In the genomic region with DNA sequence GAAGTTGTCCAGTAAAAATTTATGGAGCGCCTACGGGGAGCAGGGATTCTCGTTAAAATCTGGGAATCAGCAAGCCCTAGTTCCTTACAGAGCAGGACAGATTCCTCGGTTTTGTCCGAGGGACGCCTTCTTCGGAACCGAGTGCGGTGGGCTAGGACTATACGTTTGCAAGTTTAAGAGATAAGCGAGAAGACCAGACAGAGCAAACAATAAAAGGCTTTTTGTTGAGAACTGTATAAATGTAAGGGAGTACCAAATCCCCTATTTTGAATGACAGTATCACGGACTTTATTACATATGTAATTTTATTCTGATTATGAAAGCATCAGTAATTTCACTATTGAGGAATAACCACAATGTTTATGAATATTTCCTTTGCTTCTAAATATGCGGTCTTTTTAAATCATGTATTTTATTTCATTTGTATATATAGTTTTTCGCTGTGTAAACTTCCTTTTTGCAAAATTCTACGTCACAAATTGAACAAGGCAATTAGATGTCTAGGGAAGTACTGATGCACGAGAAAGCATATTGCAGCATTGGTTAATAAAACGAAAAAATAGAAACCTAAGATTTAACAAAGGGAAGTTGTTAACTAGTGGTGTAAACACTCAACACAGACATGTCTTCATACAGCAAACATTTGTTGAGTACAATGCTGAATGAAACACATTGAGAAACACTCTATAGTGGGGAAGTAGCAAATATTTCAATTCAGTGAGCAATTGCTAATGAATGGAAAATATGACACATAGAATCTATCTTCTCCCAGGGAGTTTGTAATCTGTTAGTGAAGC, we compare ENCODE assay signal across 8 cellular contexts. TPM values are rescaled to one million over a fixed set of nuclear protein-coding genes. Genes with fewer than 3 reads are reported as not detected.
DNase-seq lines count a peak whose midpoint lies in the region; ATAC-seq, FAIRE-seq and TF ChIP-seq lines count a peak whose summit lies in the region.

No MANE protein-coding gene starts in this region.

- H3K9me3 Mint-ChIP-seq in nephron progenitor cell = no peaks in the 10 kb centered on the region

- CTCF ChIA-PET in endothelial cell of umbilical vein (lab: Charles Lee) = interaction anchor here (0.6 to 3.5 kb wide), 19 partner anchors 9 to 1528 kb away, joined by 3 to 29 read pairs (median 4); a partner anchor contains a TSS

- H3K4me3 ChIP-seq in heart right ventricle (peak overlapping the region; percentile 63 to 99 (median 86)), RWPE2 (ENCODE audit: severe bottlenecking) (peak overlapping the region; percentile 98), endothelial cell of umbilical vein (replicated peaks in 1 of 3; ENCODE audit: insufficient read depth in 1 of 3, low read depth in 1 of 3, low read length in 3 of 3) (peak overlapping the region; percentile 58 to 85 (median 75))

- peak overlapping the region; percentile 90 for H3K9ac ChIP-seq in endothelial cell of umbilical vein (replicated peaks; ENCODE audit: extremely low read depth, insufficient read depth, low read length)

- peaks cover 9% of the 10 kb centered on the region for H4K20me1 ChIP-seq in endothelial cell of umbilical vein (replicated peaks; ENCODE audit: control insufficient read depth, extremely low read depth, insufficient read depth, low read length)

- POLR2A ChIA-PET in endothelial cell of umbilical vein (lab: Charles Lee) = interaction anchor here (0.6 to 1.3 kb wide), 4 partner anchors 47 to 201 kb away, joined by 3 to 15 read pairs (median 3); no protein-coding TSS in a partner anchor

- H3K4me1 Mint-ChIP-seq in nephron progenitor cell = peaks cover 37% of the 10 kb centered on the region

- peaks cover 31% of the 10 kb centered on the region for H3K79me2 ChIP-seq in endothelial cell of umbilical vein (ENCODE audit: control insufficient read depth, insufficient read depth, low read length)

- intact Hi-C loops in heart right ventricle (cut with DNase I) = loop anchor here in 7 of 10 donors (1.0 to 10.0 kb wide), 14 partner anchors 46 to 309 kb away; a partner anchor contains a TSS
- intact Hi-C loops in cardiac septum (cut with DNase I) = loop anchor here (1.0 to 2.0 kb wide), 3 partner anchors 45 to 131 kb away; no protein-coding TSS in a partner anchor
- intact Hi-C loops in endothelial cell of umbilical vein (cut with micrococcal nuclease) = loop anchor here (1.0 to 5.0 kb wide), 12 partner anchors 28 to 789 kb away; no protein-coding TSS in a partner anchor

- TF ChIP-seq CTCF in heart right ventricle (IDR thresholded peaks at IDR 0.05) = no peak
- no peak for TF ChIP-seq CTCF in RWPE2 (IDR thresholded peaks at IDR 0.05; ENCODE audit: poor library complexity, severe bottlenecking)
- TF ChIP-seq CTCF in endothelial cell of umbilical vein (IDR thresholded peaks at IDR 0.05; ENCODE audit: extremely low read depth in 1 of 2, insufficient read depth in 1 of 2, low read depth in 1 of 2, low read length in 2 of 2) = no peak
- no peak for TF ChIP-seq CTCF in nephron progenitor cell (IDR thresholded peaks at IDR 0.05)

- TF ChIP-seq POLR2A in endothelial cell of umbilical vein (IDR thresholded peaks at IDR 0.05; ENCODE audit: low read depth, low read length) = no peak

- FAIRE-seq in endothelial cell of umbilical vein (lab: Jason Lieb, UNC) = no peak

- dilution Hi-C loops in endothelial cell of umbilical vein (cut with MboI; ENCODE audit: extremely low pct_ligation_motif_present, low sequenced_read_pairs) = no loop called here

- H3K36me3 ChIP-seq in heart right ventricle (peaks cover 0 to 4% (median 0%) of the 10 kb centered on the region in 9 donors), RWPE2 (ENCODE audit: low read depth) (peaks cover 5% of the 10 kb centered on the region; the same call in 1 of the 2 replicates), endothelial cell of umbilical vein (ENCODE audit: control insufficient read depth in 2 of 2, extremely low read depth in 1 of 2, insufficient read depth in 2 of 2, low read length in 2 of 2) (no peaks in the 10 kb centered on the region)

- peak overlapping the region; percentile 96 for H3K27ac Mint-ChIP-seq in nephron progenitor cell

- H2AFZ ChIP-seq in endothelial cell of umbilical vein (ENCODE audit: low read depth, low read length) = peak overlapping the region; percentile 90

- peak overlapping the region; percentile 88 for H3K4me3 Mint-ChIP-seq in nephron progenitor cell

- no peak for ATAC-seq in heart right ventricle
- ATAC-seq in RWPE2 (ENCODE audit: low read depth) = no peak
- ATAC-seq in GM21723 (IDR thresholded peaks at IDR 0.05; ENCODE audit: unreplicated experiment) = no peak
- no peak for ATAC-seq in HG03520 (IDR thresholded peaks at IDR 0.05; ENCODE audit: unreplicated experiment)

- whole genome bisulfite sequencing in heart right ventricle, 2 donors = 17 to 19% methylated on average over 17 of the region's 17 CpGs

- peaks cover 6 to 54% (median 43%) of the 10 kb centered on the region in 9 donors for H3K4me1 ChIP-seq in heart right ventricle
- peaks cover 23% of the 10 kb centered on the region for H3K4me1 ChIP-seq in RWPE2 (ENCODE audit: insufficient read depth, poor library complexity, severe bottlenecking)
- peaks cover 20% of the 10 kb centered on the region for H3K4me1 ChIP-seq in endothelial cell of umbilical vein (ENCODE audit: control insufficient read depth, extremely low read depth, insufficient read depth, low read length)

- H3K27me3 Mint-ChIP-seq in nephron progenitor cell (ENCODE audit: low read depth, poor library complexity) = peaks cover 9% of the 10 kb centered on the region

- H3K36me3 Mint-ChIP-seq in nephron progenitor cell (ENCODE audit: low read depth) = peaks cover 6% of the 10 kb centered on the region

- H3K9me3 ChIP-seq in heart right ventricle = no peaks in the 10 kb centered on the region
- H3K9me3 ChIP-seq in RWPE2 (ENCODE audit: severe bottlenecking) = no peaks in the 10 kb centered on the region
- H3K9me3 ChIP-seq in endothelial cell of umbilical vein (replicated peaks; ENCODE audit: control insufficient read depth, insufficient read depth, low read length) = no peaks in the 10 kb centered on the region

- peak overlapping the region; percentile 96 for H3K4me2 ChIP-seq in endothelial cell of umbilical vein (ENCODE audit: insufficient read depth, low read length)

- BruUV-seq in endothelial cell of umbilical vein (replicated peaks; lab: Mats Ljungman, UMichigan) = TSS peak; percentile 55

- no peaks in the 10 kb centered on the region for H3K9me1 ChIP-seq in endothelial cell of umbilical vein (replicated peaks; ENCODE audit: control insufficient read depth, extremely low read depth, insufficient read depth, low read length)

- DNase-seq in heart right ventricle (no peak), cardiac septum (ENCODE audit: low spot score) (no peak), RWPE2 (ENCODE audit: low spot score) (no peak), endothelial cell of umbilical vein (ENCODE audit: low read depth, low spot score) (no peak), nephron progenitor cell (no peak), COLO668 (lab: John Stamatoyannopoulos, UW; ENCODE audit: unreplicated experiment) (no peak)

- H3K27me3 ChIP-seq in heart right ventricle (no peaks in the 10 kb centered on the region), RWPE2 (ENCODE audit: insufficient read depth, poor library complexity, severe bottlenecking) (no peaks in the 10 kb centered on the region), endothelial cell of umbilical vein (ENCODE audit: control insufficient read depth in 2 of 2, insufficient read depth in 2 of 2, low read length in 2 of 2) (peaks cover under 1 to 3% of the 10 kb centered on the region in 2 experiments)

- peak overlapping the region; percentile 97 to 100 (median 100) for H3K27ac ChIP-seq in heart right ventricle
- peak overlapping the region; percentile 91 for H3K27ac ChIP-seq in RWPE2 (ENCODE audit: poor library complexity, severe bottlenecking)
- peak overlapping the region; percentile 75 for H3K27ac ChIP-seq in endothelial cell of umbilical vein (ENCODE audit: insufficient read depth, low read depth, low read length)

TF ChIP-seq in endothelial cell of umbilical vein, 7 proteins besides CTCF, POLR2A, EP300 and RAD21:
- TF ChIP-seq POLR2AphosphoS5 (IDR thresholded peaks at IDR 0.05; ENCODE audit: insufficient read depth, low read depth, low read length) (no peak), JUN (IDR thresholded peaks at IDR 0.05; ENCODE audit: borderline replicate concordance, insufficient read depth, insufficient read length, low read depth) (no peak), MYC (IDR thresholded peaks at IDR 0.05; ENCODE audit: low read depth, low read length) (no peak), EZH2 (IDR thresholded peaks at IDR 0.05; ENCODE audit: borderline replicate concordance, low read depth, low read length, severe bottlenecking) (no peak), FOS (IDR thresholded peaks at IDR 0.05; ENCODE audit: borderline replicate concordance, insufficient read depth, low read length) (no peak), GATA2 (IDR thresholded peaks at IDR 0.05; ENCODE audit: insufficient read depth, insufficient read length, low read depth, low read length) (no peak)
- TF ChIP-seq, protein P1, sequence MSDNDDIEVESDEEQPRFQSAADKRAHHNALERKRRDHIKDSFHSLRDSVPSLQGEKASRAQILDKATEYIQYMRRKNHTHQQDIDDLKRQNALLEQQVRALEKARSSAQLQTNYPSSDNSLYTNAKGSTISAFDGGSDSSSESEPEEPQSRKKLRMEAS (IDR thresholded peaks at IDR 0.05; ENCODE audit: insufficient read depth, insufficient read length) = no peak
TF ChIP-seq in endothelial cell of umbilical vein: peak in this region for 0.

RNA-seq across cellular contexts. Expression of a gene that starts 1.2 kb away (rescaled TPM):
- 10 to 100 TPM; 38.1 to 71.4 (median 49.0) TPM for total RNA-seq in heart right ventricle
- 100 to 1,000 TPM in 1 of 2 donors, 10 to 100 TPM in 1; 32.4 to 127 TPM for polyA plus RNA-seq in heart right ventricle
- 84.4 TPM for total RNA-seq in cardiac septum
- total RNA-seq in endothelial cell of umbilical vein = 83.1 and 94.1 TPM in 2 replicates
- polyA plus RNA-seq in endothelial cell of umbilical vein = 43.8 and 44.5 TPM in 2 replicates
- 21.4 and 27.7 TPM in 2 replicates for polyA plus RNA-seq in endothelial cell of umbilical vein (2011; cell fraction: cytosol; rRNA removed)
- 279 and 295 TPM in 2 replicates for polyA plus RNA-seq in endothelial cell of umbilical vein (2011; cell fraction: nucleus; rRNA removed)
- 43.9 and 50.4 TPM in 2 replicates for polyA plus RNA-seq in endothelial cell of umbilical vein (2012)
- polyA minus RNA-seq in endothelial cell of umbilical vein = 89.2 and 94.7 TPM in 2 replicates
- polyA minus RNA-seq in endothelial cell of umbilical vein (2011; cell fraction: cytosol; rRNA and poly(A)+ RNA removed) = 48.4 TPM
- polyA minus RNA-seq in endothelial cell of umbilical vein (2011; cell fraction: nucleus; rRNA and poly(A)+ RNA removed) = 230 and 241 TPM in 2 replicates
